In the genomic region with DNA sequence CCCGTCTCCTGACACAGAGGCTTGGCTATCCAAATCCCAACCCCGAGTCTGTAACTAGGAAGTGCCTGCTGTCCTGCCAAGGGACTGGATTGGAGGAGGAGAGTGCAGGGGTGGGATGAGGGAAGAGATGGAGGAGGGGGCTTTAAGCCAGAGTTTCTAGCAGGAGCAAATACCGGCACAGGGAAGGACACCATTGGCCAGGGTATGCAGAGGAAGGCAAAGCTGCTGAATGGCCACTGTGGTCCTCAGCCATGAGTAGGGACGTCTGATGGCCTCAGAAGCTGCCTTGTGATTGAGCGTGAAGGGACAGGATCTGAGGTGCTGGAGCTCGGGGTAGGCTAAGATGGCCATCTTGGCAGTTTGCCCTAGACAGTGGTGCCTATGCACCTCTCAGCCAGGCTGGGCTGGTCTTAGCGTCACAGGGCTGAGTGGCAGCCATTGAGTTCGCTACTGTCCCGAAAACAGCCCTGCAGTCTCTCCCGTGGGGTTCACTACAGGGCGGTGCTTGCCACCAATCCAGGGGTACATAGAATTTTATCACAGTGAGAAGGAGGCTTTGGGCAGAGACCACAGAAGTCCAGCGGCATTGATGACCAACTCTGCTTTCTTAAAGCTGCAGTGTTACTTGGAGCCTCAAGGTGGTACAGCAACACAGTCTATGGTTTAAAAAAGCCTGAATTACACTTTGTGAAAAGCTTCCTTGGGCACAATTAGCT, we compare ENCODE assay signal across 8 cellular contexts.
DNase-seq lines count a peak whose midpoint lies in the region; ATAC-seq and TF ChIP-seq lines count a peak whose summit lies in the region.

No MANE protein-coding gene starts in this region.

- no peak overlapping the region for H3K9ac ChIP-seq in DND-41 (ENCODE audit: low read depth, low read length)

- H3K36me3 ChIP-seq in DND-41 (ENCODE audit: insufficient read depth, low read length) (no peaks in the 10 kb centered on the region), kidney epithelial cell (ENCODE audit: control insufficient read depth, insufficient read depth, low read length) (no peaks in the 10 kb centered on the region)

- DNase-seq in DND-41 (no peak), Kasumi-1 (lab: John Stamatoyannopoulos, UW) (peak; percentile 41 to 50), kidney epithelial cell (ENCODE audit: low read depth) (peak; percentile 4), activated gamma-delta T cell (lab: John Stamatoyannopoulos, UW) (no peak), NCI-H2196 treated with DMSO at 0.1 percent for 48 hours (lab: John Stamatoyannopoulos, UW; ENCODE audit: unreplicated experiment) (no peak)
- peak; percentile 41 to 47 for DNase-seq in activated T-cell treated with anti-CD3 and anti-CD28 coated beads, Interleukin-2, amount 50 U/mL, for 48 hours
- DNase-seq in activated effector memory CD4-positive, alpha-beta T cell treated with anti-CD3 and anti-CD28 coated beads, Interleukin-2, amount 50 U/mL, for 16 hours = no peak

- H3K4me3 ChIP-seq in DND-41 (ENCODE audit: low read depth in 1 of 2, low read length in 2 of 2) (no peak overlapping the region), kidney epithelial cell (ENCODE audit: low read depth, low read length) (no peak overlapping the region)

- H3K4me1 ChIP-seq in DND-41 (ENCODE audit: insufficient read depth, low read length) = peaks cover 7% of the 10 kb centered on the region

- no peak overlapping the region for H2AFZ ChIP-seq in DND-41 (ENCODE audit: low read depth, low read length)

- H3K79me2 ChIP-seq in DND-41 (ENCODE audit: insufficient read depth, low read length) = no peaks in the 10 kb centered on the region

- no peak overlapping the region for H3K4me2 ChIP-seq in DND-41 (ENCODE audit: insufficient read depth, low read length)

- H3K9me3 ChIP-seq in DND-41 (ENCODE audit: insufficient read depth, low read length, severe bottlenecking) = no peaks in the 10 kb centered on the region

- peak; percentile 68 for ATAC-seq in DND-41 (ENCODE audit: insufficient read depth, low read depth)
- ATAC-seq in GM19351 (IDR thresholded peaks at IDR 0.05; ENCODE audit: unreplicated experiment) = peak; percentile 67

- no peak overlapping the region for H3K27ac ChIP-seq in DND-41 (ENCODE audit: low read length)

- no peaks in the 10 kb centered on the region for H4K20me1 ChIP-seq in DND-41 (ENCODE audit: insufficient read depth, low read length)

- H3K27me3 ChIP-seq in DND-41 (ENCODE audit: insufficient read depth, low read length, poor library complexity) (no peaks in the 10 kb centered on the region), kidney epithelial cell (ENCODE audit: control insufficient read depth, insufficient read depth, low read length) (no peaks in the 10 kb centered on the region)

- TF ChIP-seq CTCF in DND-41 (IDR thresholded peaks at IDR 0.05; ENCODE audit: borderline replicate concordance, extremely low read depth, low read length, poor library complexity, severe bottlenecking) (peak; percentile 63), kidney epithelial cell (IDR thresholded peaks at IDR 0.05; ENCODE audit: insufficient read depth, low read length, poor library complexity, severe bottlenecking) (peak; percentile 47)

Comparison
In these comparisons a context has a peak if more than half of its experiments do, and no peak if none do; other contexts are left out.
1. DNase-seq: peak in Kasumi-1 (2 of 2), activated T-cell treated with anti-CD3 and anti-CD28 coated beads, Interleukin-2, amount 50 U/mL, for 48 hours (2 of 2) and kidney epithelial cell (single experiment); none in DND-41 (single experiment), activated effector memory CD4-positive, alpha-beta T cell treated with anti-CD3 and anti-CD28 coated beads, Interleukin-2, amount 50 U/mL, for 16 hours (single experiment), activated gamma-delta T cell (single experiment) and NCI-H2196 treated with DMSO at 0.1 percent for 48 hours (single experiment).